In the genomic region with DNA sequence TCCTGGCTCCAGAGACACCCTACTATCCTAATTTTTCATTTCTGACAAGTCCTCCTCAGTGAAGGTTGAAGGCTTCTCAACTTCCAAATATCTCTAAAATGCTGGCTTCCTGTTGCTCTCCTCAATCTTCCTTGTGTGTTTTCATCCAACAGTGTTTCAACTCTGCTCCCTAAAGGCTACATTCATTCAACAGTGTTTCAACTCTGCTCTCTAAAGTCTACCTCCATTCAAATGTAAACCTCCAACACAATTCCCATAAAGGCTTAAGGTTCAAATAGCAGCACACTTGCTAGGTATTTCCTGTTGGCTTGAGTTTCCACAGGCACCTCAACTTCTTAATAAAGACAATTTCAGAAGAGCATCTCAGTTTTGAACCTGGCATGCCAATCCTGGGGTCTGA, we compare ENCODE assay signal across 1 cellular context.
TF ChIP-seq lines count a peak whose summit lies in the region.

No MANE protein-coding gene starts in this region.

TF ChIP-seq in GM12878, 131 proteins besides CTCF, POLR2A, EP300 and RAD21:
- TF ChIP-seq, protein P1, sequence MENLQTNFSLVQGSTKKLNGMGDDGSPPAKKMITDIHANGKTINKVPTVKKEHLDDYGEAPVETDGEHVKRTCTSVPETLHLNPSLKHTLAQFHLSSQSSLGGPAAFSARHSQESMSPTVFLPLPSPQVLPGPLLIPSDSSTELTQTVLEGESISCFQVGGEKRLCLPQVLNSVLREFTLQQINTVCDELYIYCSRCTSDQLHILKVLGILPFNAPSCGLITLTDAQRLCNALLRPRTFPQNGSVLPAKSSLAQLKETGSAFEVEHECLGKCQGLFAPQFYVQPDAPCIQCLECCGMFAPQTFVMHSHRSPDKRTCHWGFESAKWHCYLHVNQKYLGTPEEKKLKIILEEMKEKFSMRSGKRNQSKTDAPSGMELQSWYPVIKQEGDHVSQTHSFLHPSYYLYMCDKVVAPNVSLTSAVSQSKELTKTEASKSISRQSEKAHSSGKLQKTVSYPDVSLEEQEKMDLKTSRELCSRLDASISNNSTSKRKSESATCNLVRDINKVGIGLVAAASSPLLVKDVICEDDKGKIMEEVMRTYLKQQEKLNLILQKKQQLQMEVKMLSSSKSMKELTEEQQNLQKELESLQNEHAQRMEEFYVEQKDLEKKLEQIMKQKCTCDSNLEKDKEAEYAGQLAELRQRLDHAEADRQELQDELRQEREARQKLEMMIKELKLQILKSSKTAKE (IDR thresholded peaks at IDR 0.05; ENCODE audit: low read depth, poor library complexity, severe bottlenecking) = no peak
- TF ChIP-seq ATF7 (IDR thresholded peaks at IDR 0.05; ENCODE audit: low read depth) (no peak), NR2F1 (conservative IDR thresholded peaks at IDR 0.05) (no peak), FOS (IDR thresholded peaks at IDR 0.05; ENCODE audit: borderline replicate concordance, extremely low read depth, insufficient read length) (no peak), FOXK2 (IDR thresholded peaks at IDR 0.05) (no peak), SUPT20H (IDR thresholded peaks at IDR 0.05; ENCODE audit: borderline replicate concordance, control insufficient read depth, low read depth, low read length) (no peak), NRF1 (conservative IDR thresholded peaks at IDR 0.05; ENCODE audit: low read depth, low read length) (no peak), GABPA (IDR thresholded peaks at IDR 0.05; ENCODE audit: low read depth) (no peak), SP1 (IDR thresholded peaks at IDR 0.05; ENCODE audit: low read depth, low read length) (no peak), TCF7 (IDR thresholded peaks at IDR 0.05; ENCODE audit: borderline replicate concordance) (no peak), POU2F2 (IDR thresholded peaks at IDR 0.05; ENCODE audit: borderline replicate concordance, low read depth, low read length) (no peak), ETV6 (conservative IDR thresholded peaks at IDR 0.05 in 1 of 2, IDR thresholded peaks at IDR 0.05 in 1 of 2; ENCODE audit: borderline replicate concordance in 1 of 2, low read depth in 1 of 2) (no peak)
- TF ChIP-seq, protein P2, sequence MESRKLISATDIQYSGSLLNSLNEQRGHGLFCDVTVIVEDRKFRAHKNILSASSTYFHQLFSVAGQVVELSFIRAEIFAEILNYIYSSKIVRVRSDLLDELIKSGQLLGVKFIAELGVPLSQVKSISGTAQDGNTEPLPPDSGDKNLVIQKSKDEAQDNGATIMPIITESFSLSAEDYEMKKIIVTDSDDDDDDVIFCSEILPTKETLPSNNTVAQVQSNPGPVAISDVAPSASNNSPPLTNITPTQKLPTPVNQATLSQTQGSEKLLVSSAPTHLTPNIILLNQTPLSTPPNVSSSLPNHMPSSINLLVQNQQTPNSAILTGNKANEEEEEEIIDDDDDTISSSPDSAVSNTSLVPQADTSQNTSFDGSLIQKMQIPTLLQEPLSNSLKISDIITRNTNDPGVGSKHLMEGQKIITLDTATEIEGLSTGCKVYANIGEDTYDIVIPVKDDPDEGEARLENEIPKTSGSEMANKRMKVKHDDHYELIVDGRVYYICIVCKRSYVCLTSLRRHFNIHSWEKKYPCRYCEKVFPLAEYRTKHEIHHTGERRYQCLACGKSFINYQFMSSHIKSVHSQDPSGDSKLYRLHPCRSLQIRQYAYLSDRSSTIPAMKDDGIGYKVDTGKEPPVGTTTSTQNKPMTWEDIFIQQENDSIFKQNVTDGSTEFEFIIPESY (IDR thresholded peaks at IDR 0.05) = no peak
- TF ChIP-seq, protein P3, sequence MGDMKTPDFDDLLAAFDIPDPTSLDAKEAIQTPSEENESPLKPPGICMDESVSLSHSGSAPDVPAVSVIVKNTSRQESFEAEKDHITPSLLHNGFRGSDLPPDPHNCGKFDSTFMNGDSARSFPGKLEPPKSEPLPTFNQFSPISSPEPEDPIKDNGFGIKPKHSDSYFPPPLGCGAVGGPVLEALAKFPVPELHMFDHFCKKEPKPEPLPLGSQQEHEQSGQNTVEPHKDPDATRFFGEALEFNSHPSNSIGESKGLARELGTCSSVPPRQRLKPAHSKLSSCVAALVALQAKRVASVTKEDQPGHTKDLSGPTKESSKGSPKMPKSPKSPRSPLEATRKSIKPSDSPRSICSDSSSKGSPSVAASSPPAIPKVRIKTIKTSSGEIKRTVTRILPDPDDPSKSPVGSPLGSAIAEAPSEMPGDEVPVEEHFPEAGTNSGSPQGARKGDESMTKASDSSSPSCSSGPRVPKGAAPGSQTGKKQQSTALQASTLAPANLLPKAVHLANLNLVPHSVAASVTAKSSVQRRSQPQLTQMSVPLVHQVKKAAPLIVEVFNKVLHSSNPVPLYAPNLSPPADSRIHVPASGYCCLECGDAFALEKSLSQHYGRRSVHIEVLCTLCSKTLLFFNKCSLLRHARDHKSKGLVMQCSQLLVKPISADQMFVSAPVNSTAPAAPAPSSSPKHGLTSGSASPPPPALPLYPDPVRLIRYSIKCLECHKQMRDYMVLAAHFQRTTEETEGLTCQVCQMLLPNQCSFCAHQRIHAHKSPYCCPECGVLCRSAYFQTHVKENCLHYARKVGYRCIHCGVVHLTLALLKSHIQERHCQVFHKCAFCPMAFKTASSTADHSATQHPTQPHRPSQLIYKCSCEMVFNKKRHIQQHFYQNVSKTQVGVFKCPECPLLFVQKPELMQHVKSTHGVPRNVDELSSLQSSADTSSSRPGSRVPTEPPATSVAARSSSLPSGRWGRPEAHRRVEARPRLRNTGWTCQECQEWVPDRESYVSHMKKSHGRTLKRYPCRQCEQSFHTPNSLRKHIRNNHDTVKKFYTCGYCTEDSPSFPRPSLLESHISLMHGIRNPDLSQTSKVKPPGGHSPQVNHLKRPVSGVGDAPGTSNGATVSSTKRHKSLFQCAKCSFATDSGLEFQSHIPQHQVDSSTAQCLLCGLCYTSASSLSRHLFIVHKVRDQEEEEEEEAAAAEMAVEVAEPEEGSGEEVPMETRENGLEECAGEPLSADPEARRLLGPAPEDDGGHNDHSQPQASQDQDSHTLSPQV (IDR thresholded peaks at IDR 0.05) = no peak
- TF ChIP-seq, protein P4, sequence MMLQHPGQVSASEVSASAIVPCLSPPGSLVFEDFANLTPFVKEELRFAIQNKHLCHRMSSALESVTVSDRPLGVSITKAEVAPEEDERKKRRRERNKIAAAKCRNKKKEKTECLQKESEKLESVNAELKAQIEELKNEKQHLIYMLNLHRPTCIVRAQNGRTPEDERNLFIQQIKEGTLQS (IDR thresholded peaks at IDR 0.05; ENCODE audit: borderline replicate concordance, extremely low read depth, low read depth, low read length) = no peak
- TF ChIP-seq, protein P5, sequence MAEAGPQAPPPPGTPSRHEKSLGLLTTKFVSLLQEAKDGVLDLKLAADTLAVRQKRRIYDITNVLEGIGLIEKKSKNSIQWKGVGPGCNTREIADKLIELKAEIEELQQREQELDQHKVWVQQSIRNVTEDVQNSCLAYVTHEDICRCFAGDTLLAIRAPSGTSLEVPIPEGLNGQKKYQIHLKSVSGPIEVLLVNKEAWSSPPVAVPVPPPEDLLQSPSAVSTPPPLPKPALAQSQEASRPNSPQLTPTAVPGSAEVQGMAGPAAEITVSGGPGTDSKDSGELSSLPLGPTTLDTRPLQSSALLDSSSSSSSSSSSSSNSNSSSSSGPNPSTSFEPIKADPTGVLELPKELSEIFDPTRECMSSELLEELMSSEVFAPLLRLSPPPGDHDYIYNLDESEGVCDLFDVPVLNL (IDR thresholded peaks at IDR 0.05; ENCODE audit: low read depth, low read length) = no peak
- TF ChIP-seq, protein P6, sequence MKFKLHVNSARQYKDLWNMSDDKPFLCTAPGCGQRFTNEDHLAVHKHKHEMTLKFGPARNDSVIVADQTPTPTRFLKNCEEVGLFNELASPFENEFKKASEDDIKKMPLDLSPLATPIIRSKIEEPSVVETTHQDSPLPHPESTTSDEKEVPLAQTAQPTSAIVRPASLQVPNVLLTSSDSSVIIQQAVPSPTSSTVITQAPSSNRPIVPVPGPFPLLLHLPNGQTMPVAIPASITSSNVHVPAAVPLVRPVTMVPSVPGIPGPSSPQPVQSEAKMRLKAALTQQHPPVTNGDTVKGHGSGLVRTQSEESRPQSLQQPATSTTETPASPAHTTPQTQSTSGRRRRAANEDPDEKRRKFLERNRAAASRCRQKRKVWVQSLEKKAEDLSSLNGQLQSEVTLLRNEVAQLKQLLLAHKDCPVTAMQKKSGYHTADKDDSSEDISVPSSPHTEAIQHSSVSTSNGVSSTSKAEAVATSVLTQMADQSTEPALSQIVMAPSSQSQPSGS (IDR thresholded peaks at IDR 0.05; ENCODE audit: low read length) = no peak
